1 cellular context compared by ENCODE assay signal in the genomic region with DNA sequence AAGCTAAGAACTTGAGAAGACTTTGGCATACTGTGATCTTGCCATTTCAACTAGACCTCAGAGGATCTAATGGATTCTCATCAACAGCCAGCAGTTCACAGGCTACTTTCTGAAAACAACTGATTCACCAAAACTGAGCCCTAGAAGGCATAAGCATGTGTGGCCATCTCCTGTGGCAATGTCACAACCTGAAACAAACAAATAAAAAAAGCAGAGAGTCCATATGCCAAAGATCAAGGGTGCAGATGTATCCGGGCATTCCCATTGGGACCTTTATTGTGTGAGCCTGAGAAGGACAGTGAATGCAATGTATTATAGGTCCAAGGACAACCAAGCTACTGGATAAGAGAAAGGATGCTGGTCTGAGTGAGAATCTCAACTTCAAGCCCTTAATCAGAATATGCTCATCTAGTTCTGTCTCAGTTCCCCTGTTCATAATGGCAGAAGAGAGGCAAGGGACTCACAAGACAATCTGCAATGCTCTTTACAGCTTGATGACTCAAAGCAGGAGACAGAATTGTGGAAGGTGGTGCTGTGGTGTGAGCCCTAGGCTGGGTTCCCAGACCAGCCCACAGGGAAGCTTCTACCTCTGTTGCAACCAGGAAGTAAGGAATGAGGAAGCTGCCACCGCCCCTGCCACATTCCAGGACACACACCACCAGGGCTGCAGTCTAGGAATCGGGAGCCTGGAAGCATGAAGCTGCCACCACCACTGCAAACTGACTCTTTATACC.
A peak's percentile ranks its signal among the peaks of the same experiment; 100 is the strongest.
TF ChIP-seq lines count a peak whose summit lies in the region.

No MANE protein-coding gene starts in this region.

TF ChIP-seq in GM12878, 131 proteins besides CTCF, POLR2A, EP300 and RAD21 (continued from another document):
- TF ChIP-seq, protein P1, sequence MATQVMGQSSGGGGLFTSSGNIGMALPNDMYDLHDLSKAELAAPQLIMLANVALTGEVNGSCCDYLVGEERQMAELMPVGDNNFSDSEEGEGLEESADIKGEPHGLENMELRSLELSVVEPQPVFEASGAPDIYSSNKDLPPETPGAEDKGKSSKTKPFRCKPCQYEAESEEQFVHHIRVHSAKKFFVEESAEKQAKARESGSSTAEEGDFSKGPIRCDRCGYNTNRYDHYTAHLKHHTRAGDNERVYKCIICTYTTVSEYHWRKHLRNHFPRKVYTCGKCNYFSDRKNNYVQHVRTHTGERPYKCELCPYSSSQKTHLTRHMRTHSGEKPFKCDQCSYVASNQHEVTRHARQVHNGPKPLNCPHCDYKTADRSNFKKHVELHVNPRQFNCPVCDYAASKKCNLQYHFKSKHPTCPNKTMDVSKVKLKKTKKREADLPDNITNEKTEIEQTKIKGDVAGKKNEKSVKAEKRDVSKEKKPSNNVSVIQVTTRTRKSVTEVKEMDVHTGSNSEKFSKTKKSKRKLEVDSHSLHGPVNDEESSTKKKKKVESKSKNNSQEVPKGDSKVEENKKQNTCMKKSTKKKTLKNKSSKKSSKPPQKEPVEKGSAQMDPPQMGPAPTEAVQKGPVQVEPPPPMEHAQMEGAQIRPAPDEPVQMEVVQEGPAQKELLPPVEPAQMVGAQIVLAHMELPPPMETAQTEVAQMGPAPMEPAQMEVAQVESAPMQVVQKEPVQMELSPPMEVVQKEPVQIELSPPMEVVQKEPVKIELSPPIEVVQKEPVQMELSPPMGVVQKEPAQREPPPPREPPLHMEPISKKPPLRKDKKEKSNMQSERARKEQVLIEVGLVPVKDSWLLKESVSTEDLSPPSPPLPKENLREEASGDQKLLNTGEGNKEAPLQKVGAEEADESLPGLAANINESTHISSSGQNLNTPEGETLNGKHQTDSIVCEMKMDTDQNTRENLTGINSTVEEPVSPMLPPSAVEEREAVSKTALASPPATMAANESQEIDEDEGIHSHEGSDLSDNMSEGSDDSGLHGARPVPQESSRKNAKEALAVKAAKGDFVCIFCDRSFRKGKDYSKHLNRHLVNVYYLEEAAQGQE (IDR thresholded peaks at IDR 0.05; ENCODE audit: low read depth, low read length), result no peak
- TF ChIP-seq, protein P2, sequence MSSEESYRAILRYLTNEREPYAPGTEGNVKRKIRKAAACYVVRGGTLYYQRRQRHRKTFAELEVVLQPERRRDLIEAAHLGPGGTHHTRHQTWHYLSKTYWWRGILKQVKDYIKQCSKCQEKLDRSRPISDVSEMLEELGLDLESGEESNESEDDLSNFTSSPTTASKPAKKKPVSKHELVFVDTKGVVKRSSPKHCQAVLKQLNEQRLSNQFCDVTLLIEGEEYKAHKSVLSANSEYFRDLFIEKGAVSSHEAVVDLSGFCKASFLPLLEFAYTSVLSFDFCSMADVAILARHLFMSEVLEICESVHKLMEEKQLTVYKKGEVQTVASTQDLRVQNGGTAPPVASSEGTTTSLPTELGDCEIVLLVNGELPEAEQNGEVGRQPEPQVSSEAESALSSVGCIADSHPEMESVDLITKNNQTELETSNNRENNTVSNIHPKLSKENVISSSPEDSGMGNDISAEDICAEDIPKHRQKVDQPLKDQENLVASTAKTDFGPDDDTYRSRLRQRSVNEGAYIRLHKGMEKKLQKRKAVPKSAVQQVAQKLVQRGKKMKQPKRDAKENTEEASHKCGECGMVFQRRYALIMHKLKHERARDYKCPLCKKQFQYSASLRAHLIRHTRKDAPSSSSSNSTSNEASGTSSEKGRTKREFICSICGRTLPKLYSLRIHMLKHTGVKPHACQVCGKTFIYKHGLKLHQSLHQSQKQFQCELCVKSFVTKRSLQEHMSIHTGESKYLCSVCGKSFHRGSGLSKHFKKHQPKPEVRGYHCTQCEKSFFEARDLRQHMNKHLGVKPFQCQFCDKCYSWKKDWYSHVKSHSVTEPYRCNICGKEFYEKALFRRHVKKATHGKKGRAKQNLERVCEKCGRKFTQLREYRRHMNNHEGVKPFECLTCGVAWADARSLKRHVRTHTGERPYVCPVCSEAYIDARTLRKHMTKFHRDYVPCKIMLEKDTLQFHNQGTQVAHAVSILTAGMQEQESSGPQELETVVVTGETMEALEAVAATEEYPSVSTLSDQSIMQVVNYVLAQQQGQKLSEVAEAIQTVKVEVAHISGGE (CRISPR knock-in tag; IDR thresholded peaks at IDR 0.05), result no peak
- TF ChIP-seq ASH2L (IDR thresholded peaks at IDR 0.05; ENCODE audit: borderline replicate concordance, low read depth), result no peak
- peak in 1 of 2 experiments; percentile 37; a peak in 1 of 4 replicates for TF ChIP-seq ETV6 (conservative IDR thresholded peaks at IDR 0.05 in 1 of 2, IDR thresholded peaks at IDR 0.05 in 1 of 2; ENCODE audit: borderline replicate concordance in 1 of 2, low read depth in 1 of 2)
- no peak for TF ChIP-seq WRNIP1 (IDR thresholded peaks at IDR 0.05; ENCODE audit: borderline replicate concordance, low read depth, low read length)
- TF ChIP-seq, protein P3, sequence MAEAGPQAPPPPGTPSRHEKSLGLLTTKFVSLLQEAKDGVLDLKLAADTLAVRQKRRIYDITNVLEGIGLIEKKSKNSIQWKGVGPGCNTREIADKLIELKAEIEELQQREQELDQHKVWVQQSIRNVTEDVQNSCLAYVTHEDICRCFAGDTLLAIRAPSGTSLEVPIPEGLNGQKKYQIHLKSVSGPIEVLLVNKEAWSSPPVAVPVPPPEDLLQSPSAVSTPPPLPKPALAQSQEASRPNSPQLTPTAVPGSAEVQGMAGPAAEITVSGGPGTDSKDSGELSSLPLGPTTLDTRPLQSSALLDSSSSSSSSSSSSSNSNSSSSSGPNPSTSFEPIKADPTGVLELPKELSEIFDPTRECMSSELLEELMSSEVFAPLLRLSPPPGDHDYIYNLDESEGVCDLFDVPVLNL (IDR thresholded peaks at IDR 0.05; ENCODE audit: low read depth, low read length), result no peak
- TF ChIP-seq, protein P4, sequence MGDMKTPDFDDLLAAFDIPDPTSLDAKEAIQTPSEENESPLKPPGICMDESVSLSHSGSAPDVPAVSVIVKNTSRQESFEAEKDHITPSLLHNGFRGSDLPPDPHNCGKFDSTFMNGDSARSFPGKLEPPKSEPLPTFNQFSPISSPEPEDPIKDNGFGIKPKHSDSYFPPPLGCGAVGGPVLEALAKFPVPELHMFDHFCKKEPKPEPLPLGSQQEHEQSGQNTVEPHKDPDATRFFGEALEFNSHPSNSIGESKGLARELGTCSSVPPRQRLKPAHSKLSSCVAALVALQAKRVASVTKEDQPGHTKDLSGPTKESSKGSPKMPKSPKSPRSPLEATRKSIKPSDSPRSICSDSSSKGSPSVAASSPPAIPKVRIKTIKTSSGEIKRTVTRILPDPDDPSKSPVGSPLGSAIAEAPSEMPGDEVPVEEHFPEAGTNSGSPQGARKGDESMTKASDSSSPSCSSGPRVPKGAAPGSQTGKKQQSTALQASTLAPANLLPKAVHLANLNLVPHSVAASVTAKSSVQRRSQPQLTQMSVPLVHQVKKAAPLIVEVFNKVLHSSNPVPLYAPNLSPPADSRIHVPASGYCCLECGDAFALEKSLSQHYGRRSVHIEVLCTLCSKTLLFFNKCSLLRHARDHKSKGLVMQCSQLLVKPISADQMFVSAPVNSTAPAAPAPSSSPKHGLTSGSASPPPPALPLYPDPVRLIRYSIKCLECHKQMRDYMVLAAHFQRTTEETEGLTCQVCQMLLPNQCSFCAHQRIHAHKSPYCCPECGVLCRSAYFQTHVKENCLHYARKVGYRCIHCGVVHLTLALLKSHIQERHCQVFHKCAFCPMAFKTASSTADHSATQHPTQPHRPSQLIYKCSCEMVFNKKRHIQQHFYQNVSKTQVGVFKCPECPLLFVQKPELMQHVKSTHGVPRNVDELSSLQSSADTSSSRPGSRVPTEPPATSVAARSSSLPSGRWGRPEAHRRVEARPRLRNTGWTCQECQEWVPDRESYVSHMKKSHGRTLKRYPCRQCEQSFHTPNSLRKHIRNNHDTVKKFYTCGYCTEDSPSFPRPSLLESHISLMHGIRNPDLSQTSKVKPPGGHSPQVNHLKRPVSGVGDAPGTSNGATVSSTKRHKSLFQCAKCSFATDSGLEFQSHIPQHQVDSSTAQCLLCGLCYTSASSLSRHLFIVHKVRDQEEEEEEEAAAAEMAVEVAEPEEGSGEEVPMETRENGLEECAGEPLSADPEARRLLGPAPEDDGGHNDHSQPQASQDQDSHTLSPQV (IDR thresholded peaks at IDR 0.05), result no peak
- TF ChIP-seq, protein P5, sequence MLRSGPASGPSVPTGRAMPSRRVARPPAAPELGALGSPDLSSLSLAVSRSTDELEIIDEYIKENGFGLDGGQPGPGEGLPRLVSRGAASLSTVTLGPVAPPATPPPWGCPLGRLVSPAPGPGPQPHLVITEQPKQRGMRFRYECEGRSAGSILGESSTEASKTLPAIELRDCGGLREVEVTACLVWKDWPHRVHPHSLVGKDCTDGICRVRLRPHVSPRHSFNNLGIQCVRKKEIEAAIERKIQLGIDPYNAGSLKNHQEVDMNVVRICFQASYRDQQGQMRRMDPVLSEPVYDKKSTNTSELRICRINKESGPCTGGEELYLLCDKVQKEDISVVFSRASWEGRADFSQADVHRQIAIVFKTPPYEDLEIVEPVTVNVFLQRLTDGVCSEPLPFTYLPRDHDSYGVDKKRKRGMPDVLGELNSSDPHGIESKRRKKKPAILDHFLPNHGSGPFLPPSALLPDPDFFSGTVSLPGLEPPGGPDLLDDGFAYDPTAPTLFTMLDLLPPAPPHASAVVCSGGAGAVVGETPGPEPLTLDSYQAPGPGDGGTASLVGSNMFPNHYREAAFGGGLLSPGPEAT (IDR thresholded peaks at IDR 0.05; ENCODE audit: low read depth), result peak; percentile 23; the same call in 1 of the 2 replicates
- TF ChIP-seq SRF (IDR thresholded peaks at IDR 0.05; ENCODE audit: low read depth in 2 of 2, low read length in 2 of 2), result no peak
- TF ChIP-seq EGR1 (IDR thresholded peaks at IDR 0.05; ENCODE audit: borderline replicate concordance in 1 of 2, low read depth in 2 of 2, low read length in 2 of 2), result no peak
- no peak for TF ChIP-seq CBX3 (IDR thresholded peaks at IDR 0.05; ENCODE audit: borderline replicate concordance, low read depth)
- no peak for TF ChIP-seq MTA2 (IDR thresholded peaks at IDR 0.05; ENCODE audit: low read depth)
- 0 out of 2 replicates have a peak, but pooled peaks have one; percentile 33 for TF ChIP-seq EED (IDR thresholded peaks at IDR 0.05; ENCODE audit: low read depth)
- peak; percentile 88 for TF ChIP-seq IRF4 (IDR thresholded peaks at IDR 0.05; ENCODE audit: low read depth, low read length)
- TF ChIP-seq SPI1 (IDR thresholded peaks at IDR 0.05; ENCODE audit: borderline replicate concordance, insufficient read depth, low read depth, low read length), result peak; percentile 52; the same call in 1 of the 2 replicates
- TF ChIP-seq RBBP5 (conservative IDR thresholded peaks at IDR 0.05), result no peak
- no peak for TF ChIP-seq PAX5 (IDR thresholded peaks at IDR 0.05; ENCODE audit: borderline replicate concordance, low read depth, low read length)
